ENCODE assay signal across 8 cellular contexts in genomic region chr15:30755036-30755687, GRCh38.
DNase-seq lines count a peak whose midpoint lies in the region; ATAC-seq and TF ChIP-seq lines count a peak whose summit lies in the region.
"Not testable (repeated sequence)": the region's sequence is repeated elsewhere in the genome, so short reads cannot be mapped to it uniquely, and the experiment has no call there.

No MANE protein-coding gene starts in this region.

- not testable (repeated sequence) for H3K27ac Mint-ChIP-seq in activated CD4-positive, alpha-beta T cell treated with anti-CD3 and anti-CD28 coated beads for 36 hours; neural crest cell (ENCODE audit: unreplicated experiment)

- not testable (repeated sequence) for H3K9me3 ChIP-seq in BE2C

- not testable (repeated sequence) for H3K27me3 Mint-ChIP-seq in activated CD4-positive, alpha-beta T cell treated with anti-CD3 and anti-CD28 coated beads for 36 hours; neural crest cell (ENCODE audit: low read depth)

- H3K27ac ChIP-seq in foreskin keratinocyte, result not testable (repeated sequence)

- CTCF ChIA-PET in activated CD4-positive, alpha-beta T cell treated with anti-CD3 and anti-CD28 coated beads for 36 hours (lab: Charles Lee), result not testable (repeated sequence)

- ATAC-seq in GM19324 (IDR thresholded peaks at IDR 0.05; ENCODE audit: low FRiP score, unreplicated experiment), result peak; percentile 91
- ATAC-seq in HG03354 (IDR thresholded peaks at IDR 0.05; ENCODE audit: poor library complexity, severe bottlenecking, unreplicated experiment), result peak; percentile 90
- peak; percentile 72 for ATAC-seq in activated CD4-positive, alpha-beta T cell treated with anti-CD3 and anti-CD28 coated beads for 36 hours
- ATAC-seq in foreskin keratinocyte, result peak; percentile 81

- H3K4me1 ChIP-seq in BE2C, foreskin keratinocyte: not testable (repeated sequence)

- intact Hi-C loops in activated CD4-positive, alpha-beta T cell treated with anti-CD3 and anti-CD28 coated beads for 36 hours (cut with DNase I, micrococcal nuclease), result not testable (repeated sequence)

- H3K9me3 Mint-ChIP-seq in activated CD4-positive, alpha-beta T cell treated with anti-CD3 and anti-CD28 coated beads for 36 hours (ENCODE audit: low read depth); neural crest cell: not testable (repeated sequence)

- DNase-seq in BE2C (peak; percentile 71), neural crest cell (ENCODE audit: low read depth, low spot score) (peak; percentile 79)
- peak; percentile 87 for DNase-seq in activated CD4-positive, alpha-beta T cell treated with anti-CD3 and anti-CD28 coated beads for 36 hours
- DNase-seq in activated naive CD4-positive, alpha-beta T cell treated with anti-CD3 and anti-CD28 coated beads, Interleukin-2, amount 50 U/mL, for 16 hours, result peak; percentile 76
- not testable (repeated sequence) for DNase-seq in foreskin keratinocyte
- peak; percentile 49 for DNase-seq in stimulated activated CD8-positive, alpha-beta memory T cell treated with anti-CD3 and anti-CD28 coated beads, Interleukin-12 subunit alpha, Interleukin-12 subunit beta, amount 100 ng/mL, for 1 hour (ENCODE audit: low read depth)

- not testable (repeated sequence) for H3K27me3 ChIP-seq in BE2C, foreskin keratinocyte

- POLR2A ChIA-PET in activated CD4-positive, alpha-beta T cell treated with anti-CD3 and anti-CD28 coated beads for 36 hours (lab: Charles Lee), result not testable (repeated sequence)

- not testable (repeated sequence) for H3K4me1 Mint-ChIP-seq in activated CD4-positive, alpha-beta T cell treated with anti-CD3 and anti-CD28 coated beads for 36 hours; neural crest cell

- H3K36me3 Mint-ChIP-seq in activated CD4-positive, alpha-beta T cell treated with anti-CD3 and anti-CD28 coated beads for 36 hours (ENCODE audit: low read depth); neural crest cell (ENCODE audit: low read depth): not testable (repeated sequence)

- not testable (repeated sequence) for H3K36me3 ChIP-seq in BE2C

- TF ChIP-seq CTCF in BE2C (IDR thresholded peaks at IDR 0.05; ENCODE audit: low read depth, low read length) (peak; percentile 27; the same call in 1 of the 2 replicates), neural crest cell (conservative IDR thresholded peaks at IDR 0.05) (peak; percentile 65)
- not testable (repeated sequence) for TF ChIP-seq CTCF in foreskin keratinocyte (conservative IDR thresholded peaks at IDR 0.05)

- H3K4me3 ChIP-seq in BE2C (ENCODE audit: low read depth, low read length), result not testable (repeated sequence)

- H3K4me3 Mint-ChIP-seq in activated CD4-positive, alpha-beta T cell treated with anti-CD3 and anti-CD28 coated beads for 36 hours; neural crest cell: not testable (repeated sequence)
